In genomic region chr17:38464251-38464722, GRCh38 we compare ENCODE assay signal across 10 cellular contexts. TPM values are rescaled to one million over a fixed set of nuclear protein-coding genes. Genes with fewer than 3 reads are reported as not detected.
DNase-seq lines count a peak whose midpoint lies in the region; ATAC-seq, FAIRE-seq and TF ChIP-seq lines count a peak whose summit lies in the region.
"Had no signal": no experiment of that assay in that cellular context is flagged by ENCODE, and none has a peak within 500 bp of the region (broad histone marks: within the 10 kb centered on the region; RNA-seq: fewer than 3 reads in every experiment).

No MANE protein-coding gene starts in this region.

- peak overlapping the region; percentile 81 to 98 (median 96) for H3K27ac Mint-ChIP-seq in brain
- H3K27ac Mint-ChIP-seq: activated B cell treated with CpG ODN at 0.5 μM for 24 hours had no signal

- H3K9me3 Mint-ChIP-seq in brain, result no peaks in the 10 kb centered on the region
- H3K9me3 Mint-ChIP-seq: activated B cell treated with CpG ODN at 0.5 μM for 24 hours had no signal

- H3K36me3 Mint-ChIP-seq in brain, result peaks cover 25% of the 10 kb centered on the region

- DNase-seq in GM13977 (ENCODE audit: low spot score) (peak; percentile 16), hippocampal formation (lab: John Stamatoyannopoulos, UW) (peak; percentile 80 to 82), HuH-7 (ENCODE audit: low spot score) (no peak), 8988T (no peak), HTR-8/SVneo (ENCODE audit: insufficient read length, low spot score) (no peak)
- DNase-seq: activated B cell treated with CpG ODN at 0.5 μM for 24 hours had no signal

- peaks cover 5% of the 10 kb centered on the region for H3K27me3 Mint-ChIP-seq in brain

- no peak for FAIRE-seq in HTR-8/SVneo (lab: Jason Lieb, UNC)
- FAIRE-seq: GM12878 had no signal

- H3K27ac ChIP-seq in skin epidermis, result peak overlapping the region; percentile 52 to 96 (median 84)

- peak overlapping the region in 4 of 5 experiments; percentile 85 to 91 (median 89) for H3K4me3 Mint-ChIP-seq in brain
- H3K4me3 Mint-ChIP-seq: activated B cell treated with CpG ODN at 0.5 μM for 24 hours had no signal

- no peak for TF ChIP-seq CTCF in GM13977 (IDR thresholded peaks at IDR 0.05; ENCODE audit: extremely low read depth, insufficient read depth, missing control alignments)
- TF ChIP-seq CTCF in brain (conservative IDR thresholded peaks at IDR 0.05), result no peak

- in situ Hi-C loops in GM13977 (cut with MboI; ENCODE audit: low pct_unique_long_range_greater_than_20kb, low sequenced_read_pairs, unreplicated experiment), result no loop called here

- TF ChIP-seq POLR2A in GM18505 (IDR thresholded peaks at IDR 0.05; ENCODE audit: borderline replicate concordance, extremely low read depth, insufficient read depth, insufficient read length), result no peak

- peaks cover 65% of the 10 kb centered on the region for H3K4me1 Mint-ChIP-seq in brain
- H3K4me1 Mint-ChIP-seq: activated B cell treated with CpG ODN at 0.5 μM for 24 hours had no signal

- H3K4me3 ChIP-seq in skin epidermis, result peak overlapping the region in 5 of 7 experiments; percentile 26 to 45 (median 36)
- H3K4me3 ChIP-seq: GM12878 had no signal

- ATAC-seq in GM18505 (IDR thresholded peaks at IDR 0.05; ENCODE audit: unreplicated experiment), result no peak
- ATAC-seq: GM12878 had no signal

RNA-seq across cellular contexts. Expression of gene ARHGAP23, which starts 36.0 kb away (rescaled TPM):
- 59.0 TPM for polyA plus RNA-seq in brain (ENCODE audit: insufficient read depth, low read depth, low replicate concordance)

Comparison
In these comparisons a context has a peak if more than half of its experiments do, and no peak if none do; other contexts are left out.
1. DNase-seq: peak in GM13977 (single experiment) and hippocampal formation (2 of 2); none in HuH-7 (single experiment), 8988T (single experiment) and HTR-8/SVneo (single experiment).